Comparison of ENCODE assay signal across 21 cellular contexts in the genomic region with DNA sequence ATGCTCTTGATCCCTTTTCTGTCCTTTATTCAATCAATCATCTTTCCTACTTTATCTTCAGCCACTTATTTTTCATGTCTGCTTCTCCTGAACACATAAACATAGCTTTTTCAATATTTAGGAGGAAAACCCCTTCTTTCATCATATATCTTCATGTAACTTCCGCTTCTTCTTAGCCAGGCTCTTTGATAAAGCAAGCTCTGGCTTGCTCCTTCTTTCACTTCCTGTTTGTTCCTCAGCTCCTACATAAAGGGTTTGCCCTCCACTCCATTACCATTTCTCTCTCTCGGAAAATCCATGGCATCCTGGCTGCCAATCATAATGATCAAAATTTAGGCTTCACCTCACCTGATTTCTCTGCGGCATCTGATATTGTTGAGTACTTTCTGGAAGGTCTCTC. TPM values are rescaled to one million over a fixed set of nuclear protein-coding genes. Genes with fewer than 3 reads are reported as not detected.
DNase-seq lines count a peak whose midpoint lies in the region; ATAC-seq, FAIRE-seq and TF ChIP-seq lines count a peak whose summit lies in the region.
"Had no signal": no experiment of that assay in that cellular context is flagged by ENCODE, and none has a peak within 500 bp of the region (broad histone marks: within the 10 kb centered on the region; RNA-seq: fewer than 3 reads in every experiment).

No MANE protein-coding gene starts in this region.

- CTCF ChIA-PET in mammary epithelial cell (lab: Charles Lee; ENCODE audit: low non-redundant PET): no interaction called here
- CTCF ChIA-PET in K562 (lab: Yijun Ruan, JAX; ENCODE audit: low intra/inter-chr PET ratio): no interaction called here

- H3K4me2 ChIP-seq in mammary epithelial cell (ENCODE audit: insufficient read depth, low read depth, low read length): peak overlapping the region; percentile 44
- H3K4me2 ChIP-seq in K562 (ENCODE audit: insufficient read depth, low read length): peak overlapping the region; percentile 11; the same call in 1 of the 2 replicates

- H3K27me3 Mint-ChIP-seq in progenitor cell of endocrine pancreas: no peaks in the 10 kb centered on the region

- WGBS in mammary epithelial cell (ENCODE audit: low coverage, missing lambda C conversion rate): 81% methylated on average over 3 of the region's 3 CpGs
- 14% methylated on average over 3 of the region's 3 CpGs for WGBS in K562 (ENCODE audit: insufficient coverage, low coverage, missing lambda C conversion rate)

- H3K4me1 Mint-ChIP-seq in progenitor cell of endocrine pancreas (ENCODE audit: low read depth): no peaks in the 10 kb centered on the region

- POLR2A ChIA-PET in K562 (lab: Yijun Ruan, JAX): no interaction called here

- no TSS peak for BruUV-seq in mammary epithelial cell (replicated peaks; lab: Mats Ljungman, UMichigan)
- no TSS peak for BruUV-seq in K562 (replicated peaks; lab: Mats Ljungman, UMichigan)

- H3K36me3 ChIP-seq in mammary epithelial cell (ENCODE audit: insufficient read depth, low read length) (no peaks in the 10 kb centered on the region), breast epithelium (no peaks in the 10 kb centered on the region), K562 (ENCODE audit: control insufficient read depth, insufficient read depth, low read length) (no peaks in the 10 kb centered on the region)
- H3K36me3 ChIP-seq: thoracic aorta had no signal

- DNase-seq in mammary epithelial cell (peak; percentile 16), breast epithelium (ENCODE audit: low spot score in 2 of 2) (no peak), NOMO-1 (lab: John Stamatoyannopoulos, UW; ENCODE audit: unreplicated experiment in 2 of 2) (peak; percentile 80 to 97), K562 (ENCODE audit: extremely low read depth in 1 of 4, low spot score in 3 of 4) (no peak), sciatic nerve (ENCODE audit: low spot score) (no peak), DMS153 treated with DMSO at 0.1 percent for 48 hours (lab: John Stamatoyannopoulos, UW; ENCODE audit: unreplicated experiment) (no peak), progenitor cell of endocrine pancreas (ENCODE audit: low spot score, unreplicated experiment) (no peak)
- DNase-seq: 8988T; activated CD8-positive, alpha-beta memory T cell treated with anti-CD3 and anti-CD28 coated beads, Interleukin-2, amount 50 U/mL, for 48 hours; activated naive CD4-positive, alpha-beta T cell treated with anti-CD3 and anti-CD28 coated beads, Interleukin-2, amount 10 ng/mL, durations not matched to agents 7 days and 5 days; CD8-positive, alpha-beta memory T cell; effector CD8-positive, alpha-beta T cell; NCI-H1105 treated with DMSO at 0.1 percent for 48 hours; NCI-H345; stimulated activated CD4-positive, alpha-beta T cell treated with anti-CD3 and anti-CD28 coated beads, Interleukin-2, amount 100 ng/mL, for 48 hours; stimulated activated CD8-positive, alpha-beta memory T cell treated with anti-CD3 and anti-CD28 coated beads, Interleukin-4, amount 100 ng/mL, for 48 hours; T-helper 2 cell had no signal

- TF ChIP-seq RAD21 in K562 (CRISPR knock-in tag; conservative IDR thresholded peaks at IDR 0.05 in 1 of 2, IDR thresholded peaks at IDR 0.05 in 1 of 2): no peak

- H2AFZ ChIP-seq in mammary epithelial cell (ENCODE audit: low read depth, low read length): peak overlapping the region; percentile 70
- H2AFZ ChIP-seq in K562 (ENCODE audit: low read depth, low read length): peak overlapping the region; percentile 60

- no peak for TF ChIP-seq EP300 in K562 (IDR thresholded peaks at IDR 0.05; ENCODE audit: low read length)

- no peaks in the 10 kb centered on the region for H3K36me3 Mint-ChIP-seq in progenitor cell of endocrine pancreas (ENCODE audit: insufficient read depth)
- H3K36me3 Mint-ChIP-seq: activated naive CD4-positive, alpha-beta T cell treated with anti-CD3 and anti-CD28 coated beads, Interleukin-2, amount 10 ng/mL, durations not matched to agents 7 days and 5 days; CD8-positive, alpha-beta memory T cell had no signal

- no peak for ATAC-seq in K562
- ATAC-seq in sciatic nerve: peak; percentile 53
- ATAC-seq in HG03045 (IDR thresholded peaks at IDR 0.05; ENCODE audit: unreplicated experiment): no peak
- ATAC-seq: right cardiac atrium had no signal

- dilution Hi-C loops in mammary epithelial cell (cut with HindIII; ENCODE audit: low sequenced_read_pairs): no loop called here

- H3K27ac ChIP-seq in mammary epithelial cell (ENCODE audit: insufficient read depth, low read depth, low read length) (no peak overlapping the region), breast epithelium (no peak overlapping the region), K562 (ENCODE audit: extremely low read depth, low read depth, low read length) (no peak overlapping the region)
- H3K27ac ChIP-seq: thoracic aorta had no signal

- peaks cover 3% of the 10 kb centered on the region for H3K27me3 ChIP-seq in mammary epithelial cell (ENCODE audit: insufficient read depth, low read length)
- H3K27me3 ChIP-seq in breast epithelium: no peaks in the 10 kb centered on the region
- peaks cover 0 to 1% of the 10 kb centered on the region in 2 experiments; a peak in 2 of 5 replicates for H3K27me3 ChIP-seq in K562 (ENCODE audit: control insufficient read depth in 2 of 2, insufficient read depth in 2 of 2, low read length in 2 of 2)

- no peak for TF ChIP-seq CTCF in mammary epithelial cell (conservative IDR thresholded peaks at IDR 0.05 in 1 of 2, IDR thresholded peaks at IDR 0.05 in 1 of 2; ENCODE audit: extremely low read depth in 1 of 2, insufficient read depth in 1 of 2, low read depth in 1 of 2, low read length in 2 of 2)
- no peak for TF ChIP-seq CTCF in breast epithelium (IDR thresholded peaks at IDR 0.05)
- no peak for TF ChIP-seq CTCF in K562 (IDR thresholded peaks at IDR 0.05 in 2 of 3, conservative IDR thresholded peaks at IDR 0.05 in 1 of 3; ENCODE audit: insufficient read depth in 2 of 3, low read depth in 1 of 3, low read length in 3 of 3)
- TF ChIP-seq CTCF in progenitor cell of endocrine pancreas (IDR thresholded peaks at IDR 0.05; ENCODE audit: unreplicated experiment): no peak

- in situ Hi-C loops in mammary epithelial cell (cut with MboI; ENCODE audit: low sequenced_read_pairs in 2 of 2) (loop anchor here in 1 of 2 donors (25.0 kb wide), 1 partner anchor 444 kb away; no protein-coding TSS in a partner anchor), K562 (cut with MboI) (loop anchor here (5.0 kb wide), 1 partner anchor 139 kb away; no protein-coding TSS in a partner anchor)

- H3K79me2 ChIP-seq in mammary epithelial cell (ENCODE audit: insufficient read depth, low read length) (no peaks in the 10 kb centered on the region), K562 (ENCODE audit: control insufficient read depth, insufficient read depth, low read length) (no peaks in the 10 kb centered on the region)

- no peak for FAIRE-seq in K562 (lab: Jason Lieb, UNC)
- FAIRE-seq: RCC 7860 had no signal

- H4K20me1 ChIP-seq in mammary epithelial cell (ENCODE audit: insufficient read depth, low read length) (no peaks in the 10 kb centered on the region), K562 (replicated peaks; ENCODE audit: control insufficient read depth, insufficient read depth, low read length) (no peaks in the 10 kb centered on the region)

- H3K9me3 ChIP-seq in mammary epithelial cell (replicated peaks; ENCODE audit: insufficient read depth, low read length) (no peaks in the 10 kb centered on the region), breast epithelium (no peaks in the 10 kb centered on the region), K562 (replicated peaks; ENCODE audit: control insufficient read depth, insufficient read depth, low read depth, low read length) (no peaks in the 10 kb centered on the region)
- H3K9me3 ChIP-seq: thoracic aorta had no signal

- H3K9me3 Mint-ChIP-seq in progenitor cell of endocrine pancreas (ENCODE audit: low read depth): no peaks in the 10 kb centered on the region
- H3K9me3 Mint-ChIP-seq: activated naive CD4-positive, alpha-beta T cell treated with anti-CD3 and anti-CD28 coated beads, Interleukin-2, amount 10 ng/mL, durations not matched to agents 7 days and 5 days; CD8-positive, alpha-beta memory T cell had no signal

- H3K4me1 ChIP-seq in mammary epithelial cell (ENCODE audit: insufficient read depth, low read length): peaks cover 6% of the 10 kb centered on the region
- H3K4me1 ChIP-seq in breast epithelium: no peaks in the 10 kb centered on the region
- H3K4me1 ChIP-seq in K562 (replicated peaks in 1 of 2; ENCODE audit: control insufficient read depth in 2 of 2, insufficient read depth in 2 of 2, low read length in 2 of 2): no peaks in the 10 kb centered on the region; a peak in 3 of 5 replicates

- H3K9ac ChIP-seq in mammary epithelial cell (ENCODE audit: insufficient read depth, low read length): no peak overlapping the region
- no peak overlapping the region for H3K9ac ChIP-seq in K562 (ENCODE audit: insufficient read depth in 1 of 2, low read depth in 2 of 2, low read length in 2 of 2)

- H3K4me3 Mint-ChIP-seq in progenitor cell of endocrine pancreas (ENCODE audit: low read depth): no peak overlapping the region
- H3K4me3 Mint-ChIP-seq: activated naive CD4-positive, alpha-beta T cell treated with anti-CD3 and anti-CD28 coated beads, Interleukin-2, amount 10 ng/mL, durations not matched to agents 7 days and 5 days; CD8-positive, alpha-beta memory T cell had no signal

- H3K27ac Mint-ChIP-seq in progenitor cell of endocrine pancreas: no peak overlapping the region
- H3K27ac Mint-ChIP-seq: activated naive CD4-positive, alpha-beta T cell treated with anti-CD3 and anti-CD28 coated beads, Interleukin-2, amount 10 ng/mL, durations not matched to agents 7 days and 5 days; CD8-positive, alpha-beta memory T cell had no signal

- no peak overlapping the region for H3K4me3 ChIP-seq in mammary epithelial cell (replicated peaks in 1 of 3; ENCODE audit: insufficient read depth in 1 of 3, low read depth in 2 of 3, low read length in 3 of 3)
- H3K4me3 ChIP-seq in breast epithelium: no peak overlapping the region
- no peak overlapping the region for H3K4me3 ChIP-seq in K562
- H3K4me3 ChIP-seq: thoracic aorta had no signal

- intact Hi-C loops in mammary epithelial cell (cut with micrococcal nuclease): no loop called here
- intact Hi-C loops in breast epithelium (cut with DNase I; ENCODE audit: low total_unique reads): no loop called here
- intact Hi-C loops in K562 (cut with micrococcal nuclease): loop anchor here (2.0 kb wide), 1 partner anchor 140 kb away; no protein-coding TSS in a partner anchor
- intact Hi-C loops in sciatic nerve (cut with DNase I): no loop called here

- TF ChIP-seq POLR2A in breast epithelium (IDR thresholded peaks at IDR 0.05): no peak
- TF ChIP-seq POLR2A in K562 (conservative IDR thresholded peaks at IDR 0.05): no peak

- no peaks in the 10 kb centered on the region for H3K9me1 ChIP-seq in K562 (ENCODE audit: control insufficient read depth, insufficient read depth, low read length)

RNA-seq across cellular contexts. Expression of a gene that starts 33.7 kb away (rescaled TPM):
- total RNA-seq in mammary epithelial cell (1 to 10 TPM; 4.6 to 5.0 TPM), breast epithelium (10 to 100 TPM in 1 of 3 donors, 1 to 10 TPM in 2; 4.0 to 11.1 (median 7.2) TPM), K562 (2014; rRNA removed) (2.4 and 2.9 TPM in 2 replicates), K562 (2014; rRNA removed; fragmentation: Illumina TruSeq; extraction: Trizol) (7.6 and 9.0 TPM in 2 replicates), K562 (2015; rRNA removed; fragmentation: Illumina TruSeq; extraction: Trizol) (4.8 TPM in 2 replicates), K562 (2021) (5.2 and 5.5 TPM in 2 replicates), sciatic nerve (8.7 TPM), progenitor cell of endocrine pancreas (7.0 and 7.1 TPM in 2 replicates)
- polyA plus RNA-seq in mammary epithelial cell (0.79 TPM), K562 (2011; rRNA removed) (3.7 TPM in 2 replicates), K562 (2014; fragmentation: Illumina TruSeq; extraction: Trizol) (1.9 TPM in 2 replicates), K562 (2014; fragmentation: Nextera tagmentation; extraction: Ambion mirVana) (under 1 TPM; 0.74 to 0.99 TPM), K562 (2014; rRNA removed) (1.9 and 2.0 TPM in 2 replicates)
- 2.6 TPM for polyA minus RNA-seq in mammary epithelial cell
- total RNA-seq in K562 (2011; cell fraction: chromatin; rRNA removed; ENCODE audit: low replicate concordance): 8.3 and 35.0 TPM in 2 replicates
- total RNA-seq in K562 (2011; cell fraction: nucleolus; rRNA removed): 3.5 and 6.6 TPM in 2 replicates
- total RNA-seq in K562 (2011; cell fraction: nucleoplasm; rRNA removed): 12.2 and 23.0 TPM in 2 replicates
- polyA plus RNA-seq in K562 (2011; cell fraction: cytosol; rRNA removed): 0.85 and 2.0 TPM in 2 replicates
- polyA plus RNA-seq in K562 (2011; cell fraction: nucleus; rRNA removed): 3.4 and 3.6 TPM in 2 replicates
- 1.2 and 1.4 TPM in 2 replicates for polyA plus RNA-seq in K562 (2012)
- polyA minus RNA-seq in K562 (2011; rRNA and poly(A)+ RNA removed): 13.6 TPM in 2 replicates
- polyA minus RNA-seq in K562 (2011; cell fraction: cytosol; rRNA and poly(A)+ RNA removed): 3.8 and 4.7 TPM in 2 replicates
- 7.5 and 12.8 TPM in 2 replicates for polyA minus RNA-seq in K562 (2011; cell fraction: nucleus; rRNA and poly(A)+ RNA removed)

Comparison
In these comparisons a context has a peak if more than half of its experiments do, and no peak if none do; other contexts are left out.
1. DNase-seq: peak in mammary epithelial cell (single experiment) and NOMO-1 (2 of 2); none in breast epithelium (0 of 2), K562 (0 of 4), sciatic nerve (single experiment), DMS153 treated with DMSO at 0.1 percent for 48 hours (single experiment) and progenitor cell of endocrine pancreas (single experiment).